In the genomic region with DNA sequence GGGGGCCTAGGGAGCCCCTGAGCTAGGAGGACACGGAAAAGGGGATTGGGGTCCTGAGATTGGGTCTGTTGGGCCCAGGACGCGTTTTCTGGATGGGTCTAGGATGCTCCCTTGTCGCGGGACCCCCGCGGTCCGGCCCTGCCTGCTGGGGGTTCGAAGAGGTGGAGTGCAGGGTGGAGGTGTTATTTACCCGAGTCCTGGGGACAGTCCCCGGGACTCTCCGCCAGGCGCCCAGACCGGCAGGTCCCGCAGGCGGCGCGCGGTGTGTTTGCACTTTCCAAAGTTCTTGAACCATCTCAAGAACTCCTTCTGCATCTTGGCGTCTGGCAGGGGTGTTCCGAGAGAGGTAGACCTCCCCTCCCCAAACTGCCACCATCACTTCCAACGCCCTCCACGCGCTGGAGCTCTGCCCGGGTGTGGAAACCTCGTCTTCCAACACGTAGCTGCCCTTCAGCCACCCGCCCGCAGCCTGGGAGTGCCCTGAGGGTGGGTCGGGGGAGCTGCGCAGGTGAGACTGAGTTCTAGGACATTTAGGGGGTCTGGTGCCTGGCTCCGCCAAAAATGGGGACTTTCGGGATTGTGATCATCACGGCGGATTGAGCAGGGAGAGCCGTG, we compare ENCODE assay signal across 1 cellular context.
TF ChIP-seq lines count a peak whose summit lies in the region.

No MANE protein-coding gene starts in this region.

TF ChIP-seq in HepG2, 621 proteins besides CTCF, POLR2A, EP300 and RAD21 (continued from another document):
- TF ChIP-seq RFX5 (IDR thresholded peaks at IDR 0.05; ENCODE audit: low read depth, low read length) = no peak
- 0 out of 2 replicates have a peak, but pooled peaks have one; percentile 12 for TF ChIP-seq SRY (CRISPR knock-in tag; IDR thresholded peaks at IDR 0.05)
- TF ChIP-seq TOE1 (CRISPR knock-in tag; IDR thresholded peaks at IDR 0.05) = no peak
- TF ChIP-seq, protein P1, sequence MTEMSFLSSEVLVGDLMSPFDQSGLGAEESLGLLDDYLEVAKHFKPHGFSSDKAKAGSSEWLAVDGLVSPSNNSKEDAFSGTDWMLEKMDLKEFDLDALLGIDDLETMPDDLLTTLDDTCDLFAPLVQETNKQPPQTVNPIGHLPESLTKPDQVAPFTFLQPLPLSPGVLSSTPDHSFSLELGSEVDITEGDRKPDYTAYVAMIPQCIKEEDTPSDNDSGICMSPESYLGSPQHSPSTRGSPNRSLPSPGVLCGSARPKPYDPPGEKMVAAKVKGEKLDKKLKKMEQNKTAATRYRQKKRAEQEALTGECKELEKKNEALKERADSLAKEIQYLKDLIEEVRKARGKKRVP (CRISPR knock-in tag; IDR thresholded peaks at IDR 0.05) = no peak
